In the genomic region with DNA sequence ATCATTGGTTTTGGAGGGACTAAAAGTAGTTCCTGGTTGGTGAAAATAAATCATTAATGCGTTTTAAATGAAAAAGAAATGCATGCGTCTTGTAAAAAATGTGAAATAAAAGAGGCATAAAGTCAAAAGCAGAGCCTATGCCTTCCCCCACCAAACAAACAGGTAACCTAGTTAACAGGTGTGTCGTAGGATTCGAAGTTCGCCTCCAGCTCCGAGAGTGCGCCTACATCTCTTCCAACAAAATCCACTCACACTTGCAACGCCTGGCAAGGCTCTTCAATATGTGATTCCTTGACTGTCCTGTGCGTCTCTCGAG, we compare ENCODE assay signal across 8 cellular contexts. TPM values are rescaled to one million over a fixed set of nuclear protein-coding genes. Genes with fewer than 3 reads are reported as not detected.
DNase-seq lines count a peak whose midpoint lies in the region; ATAC-seq lines count a peak whose summit lies in the region.

No MANE protein-coding gene starts in this region.

- no peaks in the 10 kb centered on the region for H3K27me3 ChIP-seq in iPS-20b (ENCODE audit: insufficient read depth, low read length)

- H3K27ac ChIP-seq in iPS-20b (ENCODE audit: low read length) (peak overlapping the region; percentile 2), temporal lobe (ENCODE audit: low read depth, low read length) (peak overlapping the region; percentile 70)

- H3K4me3 ChIP-seq in iPS-20b (ENCODE audit: low read length): peak overlapping the region; percentile 70

- DNase-seq in activated naive CD4-positive, alpha-beta T cell treated with Interleukin-2 at 50 U/mL for 16 hours: peak; percentile 23
- no peak for DNase-seq in activated naive CD4-positive, alpha-beta T cell treated with anti-CD3 and anti-CD28 coated beads, Interleukin-2, amount 50 U/mL, for 16 hours
- no peak for DNase-seq in activated naive CD4-positive, alpha-beta T cell treated with anti-CD3 and anti-CD28 coated beads, Interleukin-2, amount 50 U/mL, for 72 hours (ENCODE audit: low spot score in 2 of 2)
- DNase-seq in SHP77 treated with DMSO at 0.1 percent for 48 hours (lab: John Stamatoyannopoulos, UW): no peak
- no peak for DNase-seq in amniotic stem cell (lab: John Stamatoyannopoulos, UW)

- H3K36me3 Mint-ChIP-seq in activated naive CD4-positive, alpha-beta T cell treated with anti-CD3 and anti-CD28 coated beads, Interleukin-2, amount 50 U/mL, for 72 hours: peaks cover 25 to 27% of the 10 kb centered on the region in 2 donors

- H3K9me3 Mint-ChIP-seq in activated naive CD4-positive, alpha-beta T cell treated with anti-CD3 and anti-CD28 coated beads, Interleukin-2, amount 50 U/mL, for 72 hours: no peaks in the 10 kb centered on the region

- H3K36me3 ChIP-seq in iPS-20b (ENCODE audit: insufficient read depth, low read depth, low read length): peaks cover 8% of the 10 kb centered on the region; the same call in 1 of the 2 replicates

- peak overlapping the region; percentile 74; the same call in 1 of the 2 replicates for H3K9ac ChIP-seq in iPS-20b (ENCODE audit: low read depth, low read length)

- H3K9me3 ChIP-seq in iPS-20b (ENCODE audit: insufficient read depth, low read depth, low read length): no peaks in the 10 kb centered on the region

- H3K4me1 ChIP-seq in iPS-20b (ENCODE audit: insufficient read depth, low read length): peaks cover 38% of the 10 kb centered on the region

- ATAC-seq in activated naive CD4-positive, alpha-beta T cell treated with anti-CD3 and anti-CD28 coated beads, Interleukin-2, amount 50 U/mL, for 72 hours: no peak
- no peak for ATAC-seq in HG03457 (IDR thresholded peaks at IDR 0.05; ENCODE audit: unreplicated experiment)

- peak overlapping the region; percentile 99 for H3K27ac Mint-ChIP-seq in activated naive CD4-positive, alpha-beta T cell treated with anti-CD3 and anti-CD28 coated beads, Interleukin-2, amount 50 U/mL, for 72 hours

RNA-seq across cellular contexts. Expression of gene SMAD4, which starts 0.7 kb away (rescaled TPM):
- total RNA-seq in activated naive CD4-positive, alpha-beta T cell treated with anti-CD3 and anti-CD28 coated beads, Interleukin-2, amount 50 U/mL, for 72 hours: 10 to 100 TPM; 86.7 to 90.0 TPM
- 61.7 TPM for total RNA-seq in temporal lobe
